Comparison of ENCODE assay signal across 8 cellular contexts in the genomic region with DNA sequence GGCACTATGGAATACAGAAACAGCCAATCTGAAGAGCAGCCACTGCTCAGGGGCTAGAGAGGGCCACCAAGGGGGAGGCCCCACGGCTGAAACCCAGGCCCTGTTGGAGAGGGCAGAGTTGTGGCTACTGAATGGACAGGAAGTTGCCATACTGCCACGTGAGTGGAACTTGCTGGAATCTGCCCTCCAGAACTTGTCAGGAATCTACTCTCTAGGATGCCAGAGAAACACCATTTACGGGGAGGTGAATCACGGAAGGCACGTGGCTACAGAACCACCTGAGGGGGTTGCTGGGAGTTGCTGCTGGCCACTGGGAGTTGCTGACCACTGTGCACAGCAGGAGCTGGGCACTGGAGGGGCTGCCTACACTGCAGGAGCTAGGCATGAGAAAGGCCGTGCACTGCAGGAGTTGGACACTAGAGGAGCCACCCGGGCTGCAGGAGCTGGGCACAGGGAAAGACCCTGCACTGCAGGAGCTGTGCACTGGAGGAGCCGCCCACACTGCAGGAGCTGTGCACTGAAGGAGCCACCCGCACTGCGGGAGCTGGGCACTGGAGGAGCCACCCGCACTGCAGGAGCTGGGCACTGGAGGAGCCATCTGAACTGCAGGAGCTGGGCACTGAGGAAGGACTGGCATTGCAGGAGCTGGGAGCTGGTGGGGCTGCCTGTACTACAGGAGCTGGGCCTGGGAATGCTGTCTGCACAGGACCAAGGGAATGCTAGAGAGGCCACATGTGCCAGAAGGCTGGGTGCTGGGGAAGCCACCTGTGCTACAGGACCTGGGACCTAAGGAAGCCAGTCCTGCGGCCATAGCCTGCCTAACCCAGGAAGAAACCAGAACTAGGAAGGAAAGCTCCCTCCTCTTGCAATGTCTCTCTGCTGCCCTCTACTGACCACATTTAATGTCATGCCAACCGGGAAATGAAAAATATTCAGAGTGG.
DNase-seq lines count a peak whose midpoint lies in the region; ATAC-seq and TF ChIP-seq lines count a peak whose summit lies in the region.

No MANE protein-coding gene starts in this region.

- H3K4ac ChIP-seq in neuronal stem cell (ENCODE audit: low read length) = peak overlapping the region; percentile 43

- H4K91ac ChIP-seq in neuronal stem cell (ENCODE audit: low read depth, low read length, poor library complexity) = no peak overlapping the region

- H2BK5ac ChIP-seq in neuronal stem cell (ENCODE audit: low read length) = peak overlapping the region; percentile 70

- no peaks in the 10 kb centered on the region for H3K9me3 ChIP-seq in DOHH2 (ENCODE audit: control insufficient read depth, insufficient read depth, low read length)
- no peaks in the 10 kb centered on the region for H3K9me3 ChIP-seq in PC-9 (ENCODE audit: insufficient read depth, low read depth)
- no peaks in the 10 kb centered on the region for H3K9me3 ChIP-seq in gastroesophageal sphincter
- H3K9me3 ChIP-seq in neuronal stem cell (replicated peaks in 1 of 2; ENCODE audit: control insufficient read depth in 2 of 2, insufficient read depth in 1 of 2, low read depth in 1 of 2, low read length in 2 of 2) = no peaks in the 10 kb centered on the region

- no peak for TF ChIP-seq POLR2A in gastroesophageal sphincter (IDR thresholded peaks at IDR 0.05)

- H2BK12ac ChIP-seq in neuronal stem cell (ENCODE audit: low read length) = peak overlapping the region; percentile 2

- H3K9ac ChIP-seq in neuronal stem cell (ENCODE audit: low read depth, low read length, poor library complexity) = no peak overlapping the region

- H3K23ac ChIP-seq in neuronal stem cell (ENCODE audit: low read depth, low read length, poor library complexity) = no peak overlapping the region

- H3K27me3 ChIP-seq in DOHH2 (ENCODE audit: control insufficient read depth, low read length) (peaks cover 3% of the 10 kb centered on the region; the same call in 1 of the 2 replicates), PC-9 (ENCODE audit: insufficient read depth, low read depth) (peaks cover 19% of the 10 kb centered on the region; the same call in 1 of the 2 replicates), gastroesophageal sphincter (peaks cover 82% of the 10 kb centered on the region), neuronal stem cell (ENCODE audit: control insufficient read depth in 3 of 3, insufficient read depth in 3 of 3, low read depth in 1 of 3, low read length in 3 of 3) (peaks cover 0 to 4% (median 0%) of the 10 kb centered on the region in 3 experiments)

- H3K79me1 ChIP-seq in neuronal stem cell (ENCODE audit: low read depth, low read length) = no peaks in the 10 kb centered on the region

- DNase-seq in Kasumi-1 (lab: John Stamatoyannopoulos, UW) = peak; percentile 69 to 83
- DNase-seq in PC-9 = peak in 1 of 2 experiments; percentile 32
- DNase-seq in activated naive CD4-positive, alpha-beta T cell treated with Interleukin-2 at 50 U/mL for 16 hours = peak; percentile 14
- peak; percentile 75 for DNase-seq in neuronal stem cell (ENCODE audit: low spot score)

- H3K27ac ChIP-seq in DOHH2 (ENCODE audit: low read depth, low read length) = no peak overlapping the region
- no peak overlapping the region for H3K27ac ChIP-seq in PC-9
- no peak overlapping the region for H3K27ac ChIP-seq in gastroesophageal sphincter
- H3K27ac ChIP-seq in neuronal stem cell (replicated peaks; ENCODE audit: low read length) = no peak overlapping the region

- H3K9me2 ChIP-seq in DOHH2 (replicated peaks; ENCODE audit: control insufficient read depth, low read length) (no peaks in the 10 kb centered on the region), PC-9 (ENCODE audit: insufficient read depth) (no peaks in the 10 kb centered on the region)

- H3F3A ChIP-seq in DOHH2 (ENCODE audit: control insufficient read depth, insufficient read depth) = no peaks in the 10 kb centered on the region
- H3F3A ChIP-seq in PC-9 (ENCODE audit: insufficient read depth, low read depth) = no peaks in the 10 kb centered on the region

- CTCF ChIA-PET in PC-9 (lab: Charles Lee) = interaction anchor here (0.5 to 1.5 kb wide), 5 partner anchors 32 to 767 kb away, joined by 3 to 4 read pairs (median 3); no protein-coding TSS in a partner anchor

- H4K8ac ChIP-seq in neuronal stem cell (ENCODE audit: low read depth, low read length) = no peak overlapping the region

- H2BK120ac ChIP-seq in neuronal stem cell (ENCODE audit: low read depth, low read length) = no peak overlapping the region

- BruUV-seq in PC-9 (replicated peaks; lab: Mats Ljungman, UMichigan) = no TSS peak

- H3K4me3 ChIP-seq in DOHH2 (ENCODE audit: low read length) (no peak overlapping the region), PC-9 (no peak overlapping the region), gastroesophageal sphincter (no peak overlapping the region), neuronal stem cell (ENCODE audit: low read length in 2 of 2) (no peak overlapping the region)

- H2AK5ac ChIP-seq in neuronal stem cell (ENCODE audit: low read depth, low read length) = peak overlapping the region; percentile 65

- H2AFZ ChIP-seq in PC-9 (no peak overlapping the region), neuronal stem cell (ENCODE audit: low read length) (no peak overlapping the region)

- H2BK15ac ChIP-seq in neuronal stem cell (ENCODE audit: low read length) = peak overlapping the region; percentile 96

- H3K14ac ChIP-seq in neuronal stem cell (ENCODE audit: low read length) = peak overlapping the region; percentile 2

- H3K36me3 ChIP-seq in DOHH2 (ENCODE audit: control insufficient read depth, low read length) (no peaks in the 10 kb centered on the region), PC-9 (ENCODE audit: low read depth) (no peaks in the 10 kb centered on the region), gastroesophageal sphincter (no peaks in the 10 kb centered on the region), neuronal stem cell (replicated peaks in 1 of 2; ENCODE audit: control insufficient read depth in 2 of 2, insufficient read depth in 2 of 2, low read length in 2 of 2) (no peaks in the 10 kb centered on the region)

- H3K4me2 ChIP-seq in DOHH2 (ENCODE audit: low read length) (no peak overlapping the region), PC-9 (no peak overlapping the region), neuronal stem cell (ENCODE audit: insufficient read depth, low read length, poor library complexity, severe bottlenecking) (no peak overlapping the region)

- intact Hi-C loops in PC-9 (cut with micrococcal nuclease; ENCODE audit: unreplicated experiment) = loop anchor here (5.0 kb wide), 2 partner anchors 327 to 1038 kb away; no protein-coding TSS in a partner anchor

- POLR2A ChIA-PET in PC-9 (lab: Charles Lee; ENCODE audit: unreplicated experiment) = no interaction called here

- TF ChIP-seq EP300 in gastroesophageal sphincter (IDR thresholded peaks at IDR 0.05) = no peak

- H3K79me2 ChIP-seq in DOHH2 (ENCODE audit: control insufficient read depth, low read length) (no peaks in the 10 kb centered on the region), PC-9 (ENCODE audit: low read depth) (no peaks in the 10 kb centered on the region)

- no peaks in the 10 kb centered on the region for H3K4me1 ChIP-seq in DOHH2 (ENCODE audit: control insufficient read depth, low read length)
- no peaks in the 10 kb centered on the region for H3K4me1 ChIP-seq in PC-9 (replicated peaks; ENCODE audit: insufficient read depth)
- peaks cover 0 to 14% (median 3%) of the 10 kb centered on the region in 3 donors for H3K4me1 ChIP-seq in gastroesophageal sphincter
- H3K4me1 ChIP-seq in neuronal stem cell (ENCODE audit: control insufficient read depth in 2 of 2, insufficient read depth in 1 of 2, low read depth in 1 of 2, low read length in 2 of 2) = peaks cover 0 to 27% of the 10 kb centered on the region in 2 donors

- TF ChIP-seq CTCF in DOHH2 (IDR thresholded peaks at IDR 0.05; ENCODE audit: low read depth, low read length, poor library complexity, severe bottlenecking) = peak; percentile 86
- TF ChIP-seq CTCF in PC-9 (conservative IDR thresholded peaks at IDR 0.05) = peak; percentile 74
- peak in 3 of 4 experiments; percentile 73 to 81 (median 74) for TF ChIP-seq CTCF in gastroesophageal sphincter (IDR thresholded peaks at IDR 0.05)

- H4K20me1 ChIP-seq in DOHH2 (ENCODE audit: control insufficient read depth, insufficient read depth, low read depth, low read length) (no peaks in the 10 kb centered on the region), PC-9 (ENCODE audit: insufficient read depth) (no peaks in the 10 kb centered on the region)

- ATAC-seq in gastroesophageal sphincter (peak; percentile 65), GM18858 (IDR thresholded peaks at IDR 0.05; ENCODE audit: unreplicated experiment) (no peak), GM21390 (IDR thresholded peaks at IDR 0.05; ENCODE audit: unreplicated experiment) (no peak)

- WGBS in gastroesophageal sphincter (ENCODE audit: low coverage in 1 of 2), 2 donors = 40 to 66% methylated on average over 4 to 6 of the region's 13 CpGs
- no CpG with 5 or more reads among the region's 13 CpGs for WGBS in neuronal stem cell (ENCODE audit: extremely low coverage in 2 of 2, insufficient read length in 2 of 2, insufficient replicate concordance in 1 of 2), 2 donors

- peak overlapping the region; percentile 96 for H3K18ac ChIP-seq in neuronal stem cell (ENCODE audit: low read length)
